Comparison of ENCODE assay signal across 2 cellular contexts in the genomic region with DNA sequence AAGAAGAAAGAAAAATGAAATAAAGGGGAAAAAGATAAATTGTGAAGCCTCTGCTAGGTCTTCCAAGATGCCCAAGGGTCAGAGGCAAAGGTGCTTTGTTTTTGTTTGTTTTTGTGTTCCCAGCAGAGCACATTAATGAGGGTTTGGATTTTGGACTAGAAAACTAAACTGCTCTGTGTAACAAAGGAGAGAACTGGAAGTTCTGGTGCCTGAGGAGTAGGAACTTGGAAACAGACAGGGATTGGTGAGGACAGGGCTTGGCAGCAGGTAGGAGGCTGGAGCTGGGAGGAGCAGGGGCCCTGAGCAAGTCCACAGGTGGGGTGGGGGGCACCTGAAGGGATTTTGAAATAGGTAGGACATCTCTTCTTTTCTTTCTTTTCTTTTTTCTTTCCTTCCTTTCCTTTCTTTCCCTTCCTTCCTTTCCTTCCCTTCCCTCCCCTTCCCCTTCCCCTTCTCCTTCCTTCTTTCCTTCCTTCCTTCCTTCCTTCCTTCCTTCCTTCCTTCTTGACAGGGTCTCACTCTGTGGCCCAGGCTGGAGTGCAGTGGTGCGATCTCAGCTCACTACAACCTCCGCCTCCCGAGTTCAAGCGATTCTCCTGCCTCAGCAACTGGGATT.
TF ChIP-seq lines count a peak whose summit lies in the region.

No MANE protein-coding gene starts in this region.

TF ChIP-seq in GM23338, 12 proteins besides CTCF, POLR2A, EP300 and RAD21 (continues in another document):
- TF ChIP-seq ZNF114 (CRISPR knock-in tag; IDR thresholded peaks at IDR 0.05) (no peak), REST (IDR thresholded peaks at IDR 0.05; ENCODE audit: unreplicated experiment) (no peak), POLR2AphosphoS5 (IDR thresholded peaks at IDR 0.05; ENCODE audit: low read depth) (no peak), JUNB (IDR thresholded peaks at IDR 0.05; ENCODE audit: unreplicated experiment) (no peak), STAT1 (IDR thresholded peaks at IDR 0.05; ENCODE audit: unreplicated experiment) (no peak), ETS1 (IDR thresholded peaks at IDR 0.05) (no peak), CREB1 (CRISPR knock-in tag; IDR thresholded peaks at IDR 0.05; ENCODE audit: low read depth) (no peak), EZH2phosphoT487 (IDR thresholded peaks at IDR 0.05; ENCODE audit: unreplicated experiment) (no peak), ZNF462 (CRISPR knock-in tag; IDR thresholded peaks at IDR 0.05) (no peak)

TF ChIP-seq in HepG2, 621 proteins besides CTCF, POLR2A, EP300 and RAD21:
- TF ChIP-seq DR1 (CRISPR knock-in tag; IDR thresholded peaks at IDR 0.05): no peak
- TF ChIP-seq HNRNPK (IDR thresholded peaks at IDR 0.05; ENCODE audit: low read depth, low read length, poor library complexity, severe bottlenecking): peak; percentile 56
